Comparison of ENCODE assay signal across 25 cellular contexts in genomic region chr20:17502105-17502504, GRCh38. TPM values are rescaled to one million over a fixed set of nuclear protein-coding genes. Genes with fewer than 3 reads are reported as not detected.
"Had no signal": no experiment of that assay in that cellular context is flagged by ENCODE, and none has a peak within 500 bp of the region (broad histone marks: within the 10 kb centered on the region; RNA-seq: fewer than 3 reads in every experiment).

No MANE protein-coding gene starts in this region.

- H3K4me3 Mint-ChIP-seq: activated CD8-positive, alpha-beta T cell treated with anti-CD3 and anti-CD28 coated beads, Interleukin-2, amount 10 ng/mL, durations not matched to agents 7 days and 5 days; activated naive CD4-positive, alpha-beta T cell treated with anti-CD3 and anti-CD28 coated beads for 36 hours; activated naive CD8-positive, alpha-beta T cell; brain; central memory CD8-positive, alpha-beta T cell; IgD-negative memory B cell had no signal

- H3K36me3 Mint-ChIP-seq: activated naive CD8-positive, alpha-beta T cell; brain; IgD-negative memory B cell had no signal

- H3K9me3 Mint-ChIP-seq: activated naive CD4-positive, alpha-beta T cell treated with anti-CD3 and anti-CD28 coated beads for 36 hours; brain; central memory CD8-positive, alpha-beta T cell; IgD-negative memory B cell had no signal

- H3K27ac Mint-ChIP-seq: activated CD8-positive, alpha-beta T cell treated with anti-CD3 and anti-CD28 coated beads, Interleukin-2, amount 10 ng/mL, durations not matched to agents 7 days and 5 days; activated naive CD4-positive, alpha-beta T cell treated with anti-CD3 and anti-CD28 coated beads for 36 hours; activated naive CD8-positive, alpha-beta T cell; brain; IgD-negative memory B cell had no signal

- H3K27me3 Mint-ChIP-seq: activated naive CD8-positive, alpha-beta T cell had no signal

- ATAC-seq: activated CD8-positive, alpha-beta T cell treated with anti-CD3 and anti-CD28 coated beads, Interleukin-2, amount 10 ng/mL, durations not matched to agents 7 days and 5 days; Panc1 had no signal

- DNase-seq: activated CD4-positive, alpha-beta T cell treated with anti-CD3 and anti-CD28 coated beads for 48 hours; activated CD4-positive, alpha-beta T cell treated with anti-CD3 and anti-CD28 coated beads, Interleukin-2, amount 50 U/mL, for 4 hours; activated CD4-positive, CD25-positive, alpha-beta regulatory T cell treated with anti-CD3 and anti-CD28 coated beads, Interleukin-2, amount 50 U/mL, for 72 hours; activated CD8-positive, alpha-beta T cell treated with anti-CD3 and anti-CD28 coated beads, Interleukin-2, amount 10 ng/mL, durations not matched to agents 7 days and 5 days; activated naive CD4-positive, alpha-beta T cell treated with anti-CD3 and anti-CD28 coated beads for 36 hours; amygdala; KG1; NCI-H1092 treated with DMSO at 0.1 percent for 48 hours; NCI-H1417 treated with DMSO at 0.1 percent for 48 hours; NCI-H1694; NCI-H2029; NCI-H345; NCI-H510A; NCI-H526 treated with DMSO at 0.1 percent for 48 hours; NCI-H82; NK-92 treated with Interleukin-12 subunit alpha and Interleukin-12 subunit beta, amount 100 ng/mL, for 24 hours; OCI-M1; Right ventricle myocardium superior; SJCRH30; SK-N-SH had no signal

RNA-seq across cellular contexts. Expression of gene BFSP1, which starts 29.1 kb away (rescaled TPM):
- total RNA-seq: SJCRH30 had no signal
